Comparison of ENCODE assay signal across 1 cellular context in genomic region chr1:171357179-171357578, GRCh38.
TF ChIP-seq lines count a peak whose summit lies in the region.

No MANE protein-coding gene starts in this region.

TF ChIP-seq in HepG2, 621 proteins besides CTCF, POLR2A, EP300 and RAD21 (continued from another document):
- no peak for TF ChIP-seq ETS1 (CRISPR knock-in tag; IDR thresholded peaks at IDR 0.05)
- TF ChIP-seq ARID3A (IDR thresholded peaks at IDR 0.05; ENCODE audit: low read depth, low read length) = no peak
- no peak for TF ChIP-seq KAT7 (CRISPR knock-in tag; IDR thresholded peaks at IDR 0.05; ENCODE audit: borderline replicate concordance)
- no peak for TF ChIP-seq ATAD3A (CRISPR knock-in tag; IDR thresholded peaks at IDR 0.05)
- TF ChIP-seq ZNF10 (CRISPR knock-in tag; IDR thresholded peaks at IDR 0.05; ENCODE audit: borderline replicate concordance, low read depth) = no peak
- no peak for TF ChIP-seq TMF1 (CRISPR knock-in tag; IDR thresholded peaks at IDR 0.05; ENCODE audit: low read depth)
- no peak for TF ChIP-seq ZNF800 (CRISPR knock-in tag; IDR thresholded peaks at IDR 0.05)
